ENCODE assay signal across 19 cellular contexts in the genomic region with DNA sequence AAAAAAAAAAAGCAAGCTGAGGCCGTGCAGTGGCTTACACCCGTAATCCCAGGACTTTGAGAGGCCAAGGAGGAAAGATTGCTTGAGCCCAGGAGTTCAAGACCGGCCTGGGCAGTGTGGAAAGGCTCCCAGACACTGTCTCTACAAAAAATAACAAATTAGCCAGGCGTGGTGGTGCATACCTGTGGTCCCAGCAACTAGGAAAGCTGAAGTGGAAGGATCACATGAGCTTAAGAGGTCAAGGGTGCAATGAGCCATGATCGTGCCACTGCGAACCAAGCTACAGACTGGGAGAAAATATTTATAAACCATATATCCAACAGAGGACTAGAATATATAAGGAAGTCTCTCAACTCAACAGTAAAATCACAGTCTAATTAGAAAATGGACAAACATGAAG. TPM values are rescaled to one million over a fixed set of nuclear protein-coding genes. Genes with fewer than 3 reads are reported as not detected.
DNase-seq lines count a peak whose midpoint lies in the region; ATAC-seq and TF ChIP-seq lines count a peak whose summit lies in the region.
"Had no signal": no experiment of that assay in that cellular context is flagged by ENCODE, and none has a peak within 500 bp of the region (broad histone marks: within the 10 kb centered on the region; RNA-seq: fewer than 3 reads in every experiment).

No MANE protein-coding gene starts in this region.

- H3K27me3 Mint-ChIP-seq in activated CD8-positive, alpha-beta T cell treated with anti-CD3 and anti-CD28 coated beads for 36 hours: peaks cover 7% of the 10 kb centered on the region
- peaks cover 2% of the 10 kb centered on the region for H3K27me3 Mint-ChIP-seq in activated CD8-positive, alpha-beta T cell treated with anti-CD3 and anti-CD28 coated beads, Interleukin-2, amount 10 ng/mL, durations not matched to agents 7 days and 5 days (ENCODE audit: low read depth)
- H3K27me3 Mint-ChIP-seq in progenitor cell of endocrine pancreas: no peaks in the 10 kb centered on the region

- peaks cover 2% of the 10 kb centered on the region for H3K4me1 ChIP-seq in mesenchymal stem cell (ENCODE audit: control insufficient read depth, insufficient read depth, low read depth, low read length)
- H3K4me1 ChIP-seq: A549, HAP-1 had no signal

- H2BK15ac ChIP-seq in mesenchymal stem cell (ENCODE audit: low read depth, poor library complexity, severe bottlenecking): no peak overlapping the region

- no peak overlapping the region for H2BK120ac ChIP-seq in mesenchymal stem cell (ENCODE audit: low read depth, low read length)

- peak overlapping the region; percentile 44 for H3K4me3 Mint-ChIP-seq in activated CD8-positive, alpha-beta T cell treated with anti-CD3 and anti-CD28 coated beads for 36 hours
- H3K4me3 Mint-ChIP-seq in activated CD8-positive, alpha-beta T cell treated with anti-CD3 and anti-CD28 coated beads, Interleukin-2, amount 10 ng/mL, durations not matched to agents 7 days and 5 days: no peak overlapping the region
- H3K4me3 Mint-ChIP-seq in progenitor cell of endocrine pancreas (ENCODE audit: low read depth): no peak overlapping the region

- no peak overlapping the region for H4K8ac ChIP-seq in mesenchymal stem cell (ENCODE audit: low read length)

- no peak overlapping the region for H2BK12ac ChIP-seq in mesenchymal stem cell (ENCODE audit: low read length in 2 of 2)

- peaks cover 8 to 9% of the 10 kb centered on the region in 2 experiments for H3K36me3 ChIP-seq in mesenchymal stem cell (ENCODE audit: control insufficient read depth in 1 of 2, insufficient read depth in 2 of 2, low read depth in 1 of 2, low read length in 2 of 2)
- H3K36me3 ChIP-seq: HAP-1 had no signal

- H3K18ac ChIP-seq in mesenchymal stem cell (ENCODE audit: low read depth in 1 of 2, low read length in 2 of 2): no peak overlapping the region

- H3K9me3 Mint-ChIP-seq in activated CD8-positive, alpha-beta T cell treated with anti-CD3 and anti-CD28 coated beads for 36 hours: no peaks in the 10 kb centered on the region
- no peaks in the 10 kb centered on the region for H3K9me3 Mint-ChIP-seq in activated CD8-positive, alpha-beta T cell treated with anti-CD3 and anti-CD28 coated beads, Interleukin-2, amount 10 ng/mL, durations not matched to agents 7 days and 5 days (ENCODE audit: insufficient read depth)
- H3K9me3 Mint-ChIP-seq in progenitor cell of endocrine pancreas (ENCODE audit: low read depth): peaks cover 3% of the 10 kb centered on the region
- H3K9me3 Mint-ChIP-seq: CD8-positive, alpha-beta T cell had no signal

- H3K14ac ChIP-seq in mesenchymal stem cell (ENCODE audit: low read length in 2 of 2): no peak overlapping the region

- H3K79me1 ChIP-seq in mesenchymal stem cell (replicated peaks; ENCODE audit: low read length, poor library complexity, severe bottlenecking): no peaks in the 10 kb centered on the region

- CTCF ChIA-PET in activated CD8-positive, alpha-beta T cell treated with anti-CD3 and anti-CD28 coated beads for 36 hours (lab: Charles Lee): interaction anchor here (2.4 kb wide), 1 partner anchor 11 kb away, joined by 15 read pairs; a partner anchor contains a TSS
- CTCF ChIA-PET in activated CD8-positive, alpha-beta T cell treated with anti-CD3 and anti-CD28 coated beads, Interleukin-2, amount 10 ng/mL, durations not matched to agents 7 days and 5 days (lab: Charles Lee): interaction anchor here (2.5 kb wide), 1 partner anchor 10 kb away, joined by 11 read pairs; a partner anchor contains a TSS

- DNase-seq in activated CD8-positive, alpha-beta T cell treated with anti-CD3 and anti-CD28 coated beads for 36 hours: no peak
- no peak for DNase-seq in activated CD8-positive, alpha-beta T cell treated with anti-CD3 and anti-CD28 coated beads, Interleukin-2, amount 10 ng/mL, durations not matched to agents 7 days and 5 days
- DNase-seq in mesenchymal stem cell: peak; percentile 10
- DNase-seq in progenitor cell of endocrine pancreas (ENCODE audit: low spot score, unreplicated experiment): no peak
- no peak for DNase-seq in NCI-H146 (lab: John Stamatoyannopoulos, UW)
- DNase-seq in AG20443 (ENCODE audit: low spot score): no peak
- DNase-seq: Calu3; CD8-positive, alpha-beta T cell; DMS79 treated with DMSO at 0.1 percent for 48 hours; GF-D8; GM23248; IMR-90 had no signal

- H4K91ac ChIP-seq in mesenchymal stem cell (ENCODE audit: low read length): no peak overlapping the region

- H3K4me2 ChIP-seq in mesenchymal stem cell (ENCODE audit: low read length, poor library complexity, severe bottlenecking): no peak overlapping the region
- H3K4me2 ChIP-seq: A549; BLaER1 treated with 17β-estradiol and CSF1 and Interleukin-3, amounts not matched to agents 10 nM and 100 nM had no signal

- no peaks in the 10 kb centered on the region for H3K27me3 ChIP-seq in mesenchymal stem cell (ENCODE audit: control insufficient read depth in 1 of 2, insufficient read depth in 1 of 2, low read length in 2 of 2)
- H3K27me3 ChIP-seq: BLaER1 treated with 17β-estradiol and CSF1 and Interleukin-3, amounts not matched to agents 10 nM and 100 nM had no signal

- no peak overlapping the region for H3K4me3 ChIP-seq in mesenchymal stem cell (ENCODE audit: insufficient read depth in 1 of 2, low read depth in 1 of 2, low read length in 2 of 2)
- H3K4me3 ChIP-seq: A549; BLaER1 treated with 17β-estradiol and CSF1 and Interleukin-3, amounts not matched to agents 10 nM and 100 nM; GM23248; HAP-1 had no signal

- no peak overlapping the region for H2BK5ac ChIP-seq in mesenchymal stem cell (ENCODE audit: low read depth, low read length, poor library complexity, severe bottlenecking)

- no peaks in the 10 kb centered on the region for H3K36me3 Mint-ChIP-seq in activated CD8-positive, alpha-beta T cell treated with anti-CD3 and anti-CD28 coated beads for 36 hours (ENCODE audit: low read depth)
- H3K36me3 Mint-ChIP-seq in activated CD8-positive, alpha-beta T cell treated with anti-CD3 and anti-CD28 coated beads, Interleukin-2, amount 10 ng/mL, durations not matched to agents 7 days and 5 days (ENCODE audit: low read depth): no peaks in the 10 kb centered on the region
- H3K36me3 Mint-ChIP-seq in progenitor cell of endocrine pancreas (ENCODE audit: insufficient read depth): no peaks in the 10 kb centered on the region
- H3K36me3 Mint-ChIP-seq: CD8-positive, alpha-beta T cell had no signal

- ATAC-seq in activated CD8-positive, alpha-beta T cell treated with anti-CD3 and anti-CD28 coated beads for 36 hours: no peak
- ATAC-seq in activated CD8-positive, alpha-beta T cell treated with anti-CD3 and anti-CD28 coated beads, Interleukin-2, amount 10 ng/mL, durations not matched to agents 7 days and 5 days: no peak
- ATAC-seq in activated CD4-positive, CD25-positive, alpha-beta regulatory T cell treated with anti-CD3 and anti-CD28 coated beads, Interleukin-2, amount 50 U/mL, for 24 hours: no peak
- no peak for ATAC-seq in GM21515 (IDR thresholded peaks at IDR 0.05; ENCODE audit: unreplicated experiment)
- ATAC-seq: A549; CD8-positive, alpha-beta T cell had no signal

- H3K27ac ChIP-seq in mesenchymal stem cell (ENCODE audit: low read length, poor library complexity, severe bottlenecking): no peak overlapping the region
- H3K27ac ChIP-seq: 22Rv1; A549; BLaER1 treated with 17β-estradiol and CSF1 and Interleukin-3, amounts not matched to agents 10 nM and 100 nM; GM23248 had no signal

- no peak overlapping the region for H3K23ac ChIP-seq in mesenchymal stem cell (ENCODE audit: low read length in 2 of 2)

- H3K4ac ChIP-seq in mesenchymal stem cell (ENCODE audit: low read depth in 1 of 2, low read length in 2 of 2): no peak overlapping the region

- H3K9me3 ChIP-seq in mesenchymal stem cell (ENCODE audit: control insufficient read depth, low read length): no peaks in the 10 kb centered on the region
- H3K9me3 ChIP-seq: A549, HAP-1 had no signal

- H3K27ac Mint-ChIP-seq in activated CD8-positive, alpha-beta T cell treated with anti-CD3 and anti-CD28 coated beads for 36 hours: no peak overlapping the region
- no peak overlapping the region for H3K27ac Mint-ChIP-seq in activated CD8-positive, alpha-beta T cell treated with anti-CD3 and anti-CD28 coated beads, Interleukin-2, amount 10 ng/mL, durations not matched to agents 7 days and 5 days
- peak overlapping the region; percentile 16 for H3K27ac Mint-ChIP-seq in progenitor cell of endocrine pancreas
- H3K27ac Mint-ChIP-seq: CD8-positive, alpha-beta T cell had no signal

- no peaks in the 10 kb centered on the region for H3K4me1 Mint-ChIP-seq in activated CD8-positive, alpha-beta T cell treated with anti-CD3 and anti-CD28 coated beads for 36 hours (ENCODE audit: low read depth)
- H3K4me1 Mint-ChIP-seq in activated CD8-positive, alpha-beta T cell treated with anti-CD3 and anti-CD28 coated beads, Interleukin-2, amount 10 ng/mL, durations not matched to agents 7 days and 5 days (ENCODE audit: low read depth): no peaks in the 10 kb centered on the region
- H3K4me1 Mint-ChIP-seq in progenitor cell of endocrine pancreas (ENCODE audit: low read depth): no peaks in the 10 kb centered on the region

- no peak for TF ChIP-seq CTCF in activated CD8-positive, alpha-beta T cell treated with anti-CD3 and anti-CD28 coated beads for 36 hours (IDR thresholded peaks at IDR 0.05)
- TF ChIP-seq CTCF in progenitor cell of endocrine pancreas (IDR thresholded peaks at IDR 0.05; ENCODE audit: unreplicated experiment): no peak

- no peak overlapping the region for H3K9ac ChIP-seq in mesenchymal stem cell (ENCODE audit: low read length)
- H3K9ac ChIP-seq: BLaER1 treated with 17β-estradiol and CSF1 and Interleukin-3, amounts not matched to agents 10 nM and 100 nM; GM23248 had no signal

- no peak overlapping the region for H2AFZ ChIP-seq in mesenchymal stem cell (ENCODE audit: low read depth, low read length)
- H2AFZ ChIP-seq: GM23248 had no signal

- no peak overlapping the region for H2AK5ac ChIP-seq in mesenchymal stem cell (ENCODE audit: low read length, severe bottlenecking)

- POLR2A ChIA-PET in activated CD8-positive, alpha-beta T cell treated with anti-CD3 and anti-CD28 coated beads for 36 hours (lab: Charles Lee): no interaction called here
- POLR2A ChIA-PET in activated CD8-positive, alpha-beta T cell treated with anti-CD3 and anti-CD28 coated beads, Interleukin-2, amount 10 ng/mL, durations not matched to agents 7 days and 5 days (lab: Charles Lee): interaction anchor here (1.0 kb wide), 1 partner anchor 8 kb away, joined by 3 read pairs; no protein-coding TSS in a partner anchor

- WGBS in mesenchymal stem cell: 70% methylated on average over 4 of the region's 6 CpGs

- intact Hi-C loops in activated CD8-positive, alpha-beta T cell treated with anti-CD3 and anti-CD28 coated beads for 36 hours (cut with micrococcal nuclease): no loop called here

RNA-seq across cellular contexts. Expression of a gene that starts 10.0 kb away (rescaled TPM):
- total RNA-seq in activated CD8-positive, alpha-beta T cell treated with anti-CD3 and anti-CD28 coated beads for 36 hours: 1 to 10 TPM; 1.3 to 2.2 TPM
- total RNA-seq in activated CD8-positive, alpha-beta T cell treated with anti-CD3 and anti-CD28 coated beads, Interleukin-2, amount 10 ng/mL, durations not matched to agents 7 days and 5 days: 1 to 10 TPM in 1 of 2 experiments, under 1 TPM in 1; 0.81 to 1.2 TPM
- polyA plus RNA-seq in mesenchymal stem cell (2013, experiment 1 of 2): 20.6 TPM
- polyA plus RNA-seq in mesenchymal stem cell (2013, experiment 2 of 2): 21.5 TPM
- total RNA-seq in progenitor cell of endocrine pancreas: 38.7 and 41.4 TPM in 2 replicates
- total RNA-seq: HT-29 had no signal

RNA-seq across cellular contexts. Expression of a gene that starts 15.2 kb away (rescaled TPM):
- total RNA-seq in activated CD8-positive, alpha-beta T cell treated with anti-CD3 and anti-CD28 coated beads for 36 hours: 10 to 100 TPM; 18.1 to 18.7 TPM
- 10 to 100 TPM; 21.8 to 22.7 TPM for total RNA-seq in activated CD8-positive, alpha-beta T cell treated with anti-CD3 and anti-CD28 coated beads, Interleukin-2, amount 10 ng/mL, durations not matched to agents 7 days and 5 days
- 16.8 TPM for polyA plus RNA-seq in mesenchymal stem cell (2013, experiment 1 of 2)
- polyA plus RNA-seq in mesenchymal stem cell (2013, experiment 2 of 2): 17.0 TPM
- total RNA-seq in progenitor cell of endocrine pancreas: 28.6 and 29.8 TPM in 2 replicates

RNA-seq across cellular contexts. Expression of a gene that starts 48.5 kb away (rescaled TPM):
- total RNA-seq in activated CD8-positive, alpha-beta T cell treated with anti-CD3 and anti-CD28 coated beads for 36 hours: not detected
- total RNA-seq in activated CD8-positive, alpha-beta T cell treated with anti-CD3 and anti-CD28 coated beads, Interleukin-2, amount 10 ng/mL, durations not matched to agents 7 days and 5 days: under 1 TPM in 1 of 2 experiments, not detected in 1; 0.29 TPM
- polyA plus RNA-seq in mesenchymal stem cell (2013, experiment 1 of 2): 406 TPM
- 386 TPM for polyA plus RNA-seq in mesenchymal stem cell (2013, experiment 2 of 2)
- 273 and 278 TPM in 2 replicates for total RNA-seq in progenitor cell of endocrine pancreas
- total RNA-seq: CD8-positive, alpha-beta T cell had no signal

Comparison
In these comparisons a context has a peak if more than half of its experiments do, and no peak if none do; other contexts are left out.
1. RNA of a gene that starts 10.0 kb away (total RNA-seq): 38.7 to 41.4 TPM in progenitor cell of endocrine pancreas; 1.3 to 2.2 TPM in activated CD8-positive, alpha-beta T cell treated with anti-CD3 and anti-CD28 coated beads for 36 hours and 0.81 to 1.2 TPM in activated CD8-positive, alpha-beta T cell treated with anti-CD3 and anti-CD28 coated beads, Interleukin-2, amount 10 ng/mL, durations not matched to agents 7 days and 5 days; every median in the first group is over 10 times any median in the second.
2. RNA of a gene that starts 48.5 kb away (total RNA-seq): 273 to 278 TPM in progenitor cell of endocrine pancreas; 0.29 TPM in activated CD8-positive, alpha-beta T cell treated with anti-CD3 and anti-CD28 coated beads, Interleukin-2, amount 10 ng/mL, durations not matched to agents 7 days and 5 days and not detected in activated CD8-positive, alpha-beta T cell treated with anti-CD3 and anti-CD28 coated beads for 36 hours; every median in the first group is over 100 times any median in the second.